ENCODE assay signal across 1 cellular context in the genomic region with DNA sequence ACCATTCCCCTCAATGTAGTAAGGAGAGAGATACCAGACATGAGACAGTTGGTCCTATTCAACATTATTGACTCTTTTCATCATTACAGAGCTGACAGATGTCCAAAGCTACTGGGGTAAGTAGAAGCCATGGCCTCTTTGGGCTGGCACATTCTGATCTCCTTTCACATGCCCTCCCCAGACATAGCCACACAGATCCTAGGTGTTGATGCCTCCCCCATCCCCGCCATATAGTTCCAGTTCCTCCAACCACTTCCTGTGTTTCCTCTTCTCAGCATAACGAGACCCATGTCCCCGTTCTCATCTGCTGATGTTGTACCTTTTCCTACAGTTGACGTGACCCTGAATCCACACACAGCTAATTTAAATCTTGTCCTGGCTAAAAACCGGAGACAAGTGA.
TF ChIP-seq lines count a peak whose summit lies in the region.

No MANE protein-coding gene starts in this region.

TF ChIP-seq in WTC11, 78 proteins besides CTCF, POLR2A, EP300 and RAD21 (continued from another document):
- TF ChIP-seq, protein P1, sequence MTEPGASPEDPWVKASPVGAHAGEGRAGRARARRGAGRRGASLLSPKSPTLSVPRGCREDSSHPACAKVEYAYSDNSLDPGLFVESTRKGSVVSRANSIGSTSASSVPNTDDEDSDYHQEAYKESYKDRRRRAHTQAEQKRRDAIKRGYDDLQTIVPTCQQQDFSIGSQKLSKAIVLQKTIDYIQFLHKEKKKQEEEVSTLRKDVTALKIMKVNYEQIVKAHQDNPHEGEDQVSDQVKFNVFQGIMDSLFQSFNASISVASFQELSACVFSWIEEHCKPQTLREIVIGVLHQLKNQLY (CRISPR knock-in tag; IDR thresholded peaks at IDR 0.05) = no peak
- TF ChIP-seq ZNF232 (CRISPR knock-in tag; IDR thresholded peaks at IDR 0.05) = no peak
- no peak for TF ChIP-seq NFATC4 (CRISPR knock-in tag; IDR thresholded peaks at IDR 0.05)
- TF ChIP-seq ESRRA (CRISPR knock-in tag; IDR thresholded peaks at IDR 0.05; ENCODE audit: borderline replicate concordance) = no peak
- TF ChIP-seq, protein P2, sequence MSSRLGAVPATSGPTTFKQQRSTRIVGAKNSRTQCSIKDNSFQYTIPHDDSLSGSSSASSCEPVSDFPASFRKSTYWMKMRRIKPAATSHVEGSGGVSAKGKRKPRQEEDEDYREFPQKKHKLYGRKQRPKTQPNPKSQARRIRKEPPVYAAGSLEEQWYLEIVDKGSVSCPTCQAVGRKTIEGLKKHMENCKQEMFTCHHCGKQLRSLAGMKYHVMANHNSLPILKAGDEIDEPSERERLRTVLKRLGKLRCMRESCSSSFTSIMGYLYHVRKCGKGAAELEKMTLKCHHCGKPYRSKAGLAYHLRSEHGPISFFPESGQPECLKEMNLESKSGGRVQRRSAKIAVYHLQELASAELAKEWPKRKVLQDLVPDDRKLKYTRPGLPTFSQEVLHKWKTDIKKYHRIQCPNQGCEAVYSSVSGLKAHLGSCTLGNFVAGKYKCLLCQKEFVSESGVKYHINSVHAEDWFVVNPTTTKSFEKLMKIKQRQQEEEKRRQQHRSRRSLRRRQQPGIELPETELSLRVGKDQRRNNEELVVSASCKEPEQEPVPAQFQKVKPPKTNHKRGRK (CRISPR knock-in tag; IDR thresholded peaks at IDR 0.05; ENCODE audit: borderline replicate concordance) = no peak
- TF ChIP-seq, protein P3, sequence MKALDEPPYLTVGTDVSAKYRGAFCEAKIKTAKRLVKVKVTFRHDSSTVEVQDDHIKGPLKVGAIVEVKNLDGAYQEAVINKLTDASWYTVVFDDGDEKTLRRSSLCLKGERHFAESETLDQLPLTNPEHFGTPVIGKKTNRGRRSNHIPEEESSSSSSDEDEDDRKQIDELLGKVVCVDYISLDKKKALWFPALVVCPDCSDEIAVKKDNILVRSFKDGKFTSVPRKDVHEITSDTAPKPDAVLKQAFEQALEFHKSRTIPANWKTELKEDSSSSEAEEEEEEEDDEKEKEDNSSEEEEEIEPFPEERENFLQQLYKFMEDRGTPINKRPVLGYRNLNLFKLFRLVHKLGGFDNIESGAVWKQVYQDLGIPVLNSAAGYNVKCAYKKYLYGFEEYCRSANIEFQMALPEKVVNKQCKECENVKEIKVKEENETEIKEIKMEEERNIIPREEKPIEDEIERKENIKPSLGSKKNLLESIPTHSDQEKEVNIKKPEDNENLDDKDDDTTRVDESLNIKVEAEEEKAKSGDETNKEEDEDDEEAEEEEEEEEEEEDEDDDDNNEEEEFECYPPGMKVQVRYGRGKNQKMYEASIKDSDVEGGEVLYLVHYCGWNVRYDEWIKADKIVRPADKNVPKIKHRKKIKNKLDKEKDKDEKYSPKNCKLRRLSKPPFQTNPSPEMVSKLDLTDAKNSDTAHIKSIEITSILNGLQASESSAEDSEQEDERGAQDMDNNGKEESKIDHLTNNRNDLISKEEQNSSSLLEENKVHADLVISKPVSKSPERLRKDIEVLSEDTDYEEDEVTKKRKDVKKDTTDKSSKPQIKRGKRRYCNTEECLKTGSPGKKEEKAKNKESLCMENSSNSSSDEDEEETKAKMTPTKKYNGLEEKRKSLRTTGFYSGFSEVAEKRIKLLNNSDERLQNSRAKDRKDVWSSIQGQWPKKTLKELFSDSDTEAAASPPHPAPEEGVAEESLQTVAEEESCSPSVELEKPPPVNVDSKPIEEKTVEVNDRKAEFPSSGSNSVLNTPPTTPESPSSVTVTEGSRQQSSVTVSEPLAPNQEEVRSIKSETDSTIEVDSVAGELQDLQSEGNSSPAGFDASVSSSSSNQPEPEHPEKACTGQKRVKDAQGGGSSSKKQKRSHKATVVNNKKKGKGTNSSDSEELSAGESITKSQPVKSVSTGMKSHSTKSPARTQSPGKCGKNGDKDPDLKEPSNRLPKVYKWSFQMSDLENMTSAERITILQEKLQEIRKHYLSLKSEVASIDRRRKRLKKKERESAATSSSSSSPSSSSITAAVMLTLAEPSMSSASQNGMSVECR (CRISPR knock-in tag; IDR thresholded peaks at IDR 0.05; ENCODE audit: borderline replicate concordance) = no peak
- no peak for TF ChIP-seq KAT7 (CRISPR knock-in tag; IDR thresholded peaks at IDR 0.05; ENCODE audit: borderline replicate concordance)
